Comparison of ENCODE assay signal across 7 cellular contexts in genomic region chr13:27964156-27964555, GRCh38. TPM values are rescaled to one million over a fixed set of nuclear protein-coding genes. Genes with fewer than 3 reads are reported as not detected.
"Had no signal": no experiment of that assay in that cellular context is flagged by ENCODE, and none has a peak within 500 bp of the region (broad histone marks: within the 10 kb centered on the region; RNA-seq: fewer than 3 reads in every experiment).

No MANE protein-coding gene starts in this region.

RNA-seq across cellular contexts. Expression of gene CDX2, which starts 5.0 kb away (rescaled TPM):
- total RNA-seq: IMR-90, NCI-H460, PC-9, Right ventricle myocardium superior, SJSA1 had no signal
- polyA plus RNA-seq: HepG2, IMR-90 had no signal

RNA-seq across cellular contexts. Expression of gene URAD, which starts 24.3 kb away (rescaled TPM):
- total RNA-seq: HepG2, HT-29, IMR-90, NCI-H460, PC-9, Right ventricle myocardium superior, SJSA1 had no signal
- polyA plus RNA-seq: HepG2, IMR-90 had no signal

RNA-seq across cellular contexts. Expression of gene PDX1, which starts 44.4 kb away (rescaled TPM):
- total RNA-seq: IMR-90, NCI-H460, PC-9, Right ventricle myocardium superior, SJSA1 had no signal
- polyA plus RNA-seq: HepG2, IMR-90 had no signal
